18 cellular contexts compared by ENCODE assay signal in the genomic region with DNA sequence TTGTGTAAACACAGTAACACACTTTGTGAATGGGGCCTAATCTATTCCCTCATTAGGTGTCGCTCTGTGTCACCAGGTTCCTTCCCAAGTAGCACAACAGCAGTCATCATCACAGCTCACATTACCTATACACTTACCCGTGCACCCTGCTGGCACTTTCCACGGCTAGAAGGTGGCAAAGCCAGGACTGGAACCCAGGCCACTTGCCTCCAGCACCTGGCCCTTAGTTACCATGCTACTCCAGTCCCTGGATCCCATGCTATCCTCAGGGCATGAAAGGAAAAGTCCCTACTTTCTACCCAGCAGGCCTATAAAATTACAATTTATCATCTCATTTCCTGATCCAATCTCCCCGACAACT. TPM values are rescaled to one million over a fixed set of nuclear protein-coding genes. Genes with fewer than 3 reads are reported as not detected.
DNase-seq lines count a peak whose midpoint lies in the region; ATAC-seq and TF ChIP-seq lines count a peak whose summit lies in the region.
"Had no signal": no experiment of that assay in that cellular context is flagged by ENCODE, and none has a peak within 500 bp of the region (broad histone marks: within the 10 kb centered on the region; RNA-seq: fewer than 3 reads in every experiment).

No MANE protein-coding gene starts in this region.

- H3K4me3 ChIP-seq in BLaER1: no peak overlapping the region
- no peak overlapping the region for H3K4me3 ChIP-seq in mucosa of descending colon
- H3K4me3 ChIP-seq: dorsolateral prefrontal cortex had no signal

- TF ChIP-seq CTCF in WTC11 (IDR thresholded peaks at IDR 0.05): no peak
- TF ChIP-seq CTCF in mucosa of descending colon (IDR thresholded peaks at IDR 0.05): no peak

- peaks cover 90% of the 10 kb centered on the region for H4K20me1 ChIP-seq in BLaER1

- H3K27ac ChIP-seq in BLaER1: 0 out of 2 replicates have a peak overlapping the region, but pooled peaks have one; percentile 22
- H3K27ac ChIP-seq: neutrophil had no signal

- H3K4me1 ChIP-seq in BLaER1 (peaks cover 44% of the 10 kb centered on the region), mucosa of descending colon (ENCODE audit: low read depth) (peaks cover 46% of the 10 kb centered on the region)

- ATAC-seq in WTC11 (peak; percentile 48; the same call in 1 of the 2 replicates), mucosa of descending colon (peak; percentile 73)
- ATAC-seq: activated T-cell treated with anti-CD3 and anti-CD28 coated beads, Interleukin-2, amount 50 U/mL, for 4 hours; stimulated activated naive CD8-positive, alpha-beta T cell treated with anti-CD3 and anti-CD28 coated beads, Interleukin-15, amount 100 ng/mL, for 72 hours had no signal

- no peaks in the 10 kb centered on the region for H3K27me3 Mint-ChIP-seq in WTC11 (ENCODE audit: low read depth)
- no peaks in the 10 kb centered on the region for H3K27me3 Mint-ChIP-seq in activated naive CD4-positive, alpha-beta T cell treated with anti-CD3 and anti-CD28 coated beads for 36 hours (ENCODE audit: low read depth)
- H3K27me3 Mint-ChIP-seq: stimulated activated naive CD8-positive, alpha-beta T cell treated with anti-CD3 and anti-CD28 coated beads, Interleukin-15, amount 100 ng/mL, for 72 hours had no signal

- H3K36me3 Mint-ChIP-seq in WTC11: peaks cover under 1% of the 10 kb centered on the region; the same call in 1 of the 2 replicates
- H3K36me3 Mint-ChIP-seq in activated naive CD4-positive, alpha-beta T cell treated with anti-CD3 and anti-CD28 coated beads for 36 hours (ENCODE audit: low read depth): no peaks in the 10 kb centered on the region

- CTCF ChIA-PET in HEK293T (lab: Yijun Ruan, JAX): no interaction called here
- CTCF ChIA-PET in WTC11 (lab: Charles Lee): no interaction called here
- CTCF ChIA-PET in activated naive CD4-positive, alpha-beta T cell treated with anti-CD3 and anti-CD28 coated beads for 36 hours (lab: Charles Lee): no interaction called here

- POLR2A ChIA-PET in HEK293T (lab: Yijun Ruan, JAX): no interaction called here
- POLR2A ChIA-PET in WTC11 (lab: Charles Lee): no interaction called here

- H3K27ac Mint-ChIP-seq in WTC11: peak overlapping the region; percentile 76
- H3K27ac Mint-ChIP-seq in activated naive CD4-positive, alpha-beta T cell treated with anti-CD3 and anti-CD28 coated beads for 36 hours: no peak overlapping the region

- H3K36me3 ChIP-seq in BLaER1: peaks cover 12% of the 10 kb centered on the region; the same call in 1 of the 2 replicates
- H3K36me3 ChIP-seq in mucosa of descending colon (ENCODE audit: low read depth): no peaks in the 10 kb centered on the region
- H3K36me3 ChIP-seq: neutrophil had no signal

- no peaks in the 10 kb centered on the region for H3K27me3 ChIP-seq in BLaER1
- H3K27me3 ChIP-seq: dorsolateral prefrontal cortex, neutrophil had no signal

- no peak overlapping the region for H3K4me3 Mint-ChIP-seq in WTC11
- H3K4me3 Mint-ChIP-seq in activated naive CD4-positive, alpha-beta T cell treated with anti-CD3 and anti-CD28 coated beads for 36 hours: no peak overlapping the region
- H3K4me3 Mint-ChIP-seq: activated T-cell treated with anti-CD3 and anti-CD28 coated beads, Interleukin-2, amount 50 U/mL, for 4 hours; stimulated activated naive CD8-positive, alpha-beta T cell treated with anti-CD3 and anti-CD28 coated beads, Interleukin-15, amount 100 ng/mL, for 72 hours had no signal

- no peak overlapping the region for H3K9ac ChIP-seq in BLaER1

- peaks cover 24% of the 10 kb centered on the region for H3K4me1 Mint-ChIP-seq in WTC11
- H3K4me1 Mint-ChIP-seq in activated naive CD4-positive, alpha-beta T cell treated with anti-CD3 and anti-CD28 coated beads for 36 hours (ENCODE audit: low read depth): peaks cover 39% of the 10 kb centered on the region

- peaks cover under 1% of the 10 kb centered on the region; the same call in 1 of the 2 replicates for H3K9me3 Mint-ChIP-seq in WTC11
- no peaks in the 10 kb centered on the region for H3K9me3 Mint-ChIP-seq in activated naive CD4-positive, alpha-beta T cell treated with anti-CD3 and anti-CD28 coated beads for 36 hours
- H3K9me3 Mint-ChIP-seq: activated T-cell treated with anti-CD3 and anti-CD28 coated beads, Interleukin-2, amount 50 U/mL, for 4 hours; stimulated activated naive CD8-positive, alpha-beta T cell treated with anti-CD3 and anti-CD28 coated beads, Interleukin-15, amount 100 ng/mL, for 72 hours had no signal

- H3K9me3 ChIP-seq in BLaER1 (no peaks in the 10 kb centered on the region), mucosa of descending colon (no peaks in the 10 kb centered on the region)
- H3K9me3 ChIP-seq: neutrophil had no signal

- peak; percentile 12 for DNase-seq in HEK293T (ENCODE audit: extremely low spot score)
- DNase-seq in WTC11 (ENCODE audit: low spot score): no peak
- no peak for DNase-seq in mucosa of descending colon
- no peak for DNase-seq in activated naive CD4-positive, alpha-beta T cell treated with anti-CD3 and anti-CD28 coated beads for 36 hours
- DNase-seq in stimulated activated CD4-positive, alpha-beta T cell treated with anti-CD3 and anti-CD28 coated beads, Interleukin-2, amount 100 ng/mL, for 24 hours: no peak
- DNase-seq in activated naive CD4-positive, alpha-beta T cell (lab: John Stamatoyannopoulos, UW): no peak
- DNase-seq in NCI-H446 treated with DMSO at 0.1 percent for 48 hours (lab: John Stamatoyannopoulos, UW): no peak
- DNase-seq: activated CD4-positive, alpha-beta T cell treated with anti-CD3 and anti-CD28 coated beads, Interleukin-2, amount 50 U/mL, for 1 hour; activated T-cell treated with anti-CD3 and anti-CD28 coated beads, Interleukin-2, amount 50 U/mL, for 4 hours; amygdala; dorsolateral prefrontal cortex; mammary epithelial cell; NCI-H524; SHP77; stimulated activated naive CD8-positive, alpha-beta T cell treated with anti-CD3 and anti-CD28 coated beads, Interleukin-15, amount 100 ng/mL, for 72 hours; T1000 had no signal

- intact Hi-C loops in mucosa of descending colon (cut with DNase I, micrococcal nuclease): no loop called here
- intact Hi-C loops in activated naive CD4-positive, alpha-beta T cell treated with anti-CD3 and anti-CD28 coated beads for 36 hours (cut with micrococcal nuclease): no loop called here

- H3K4me2 ChIP-seq in BLaER1: no peak overlapping the region

TF ChIP-seq in HEK293T, 16 proteins besides CTCF, POLR2A, EP300 and RAD21:
- TF ChIP-seq HDGF (IDR thresholded peaks at IDR 0.05; ENCODE audit: borderline replicate concordance) (no peak), TARDBP (IDR thresholded peaks at IDR 0.05) (no peak), NFRKB (IDR thresholded peaks at IDR 0.05) (no peak), FOXA1 (IDR thresholded peaks at IDR 0.05) (no peak), FOXK2 (IDR thresholded peaks at IDR 0.05) (no peak), L3MBTL2 (conservative IDR thresholded peaks at IDR 0.05) (no peak), ELF4 (IDR thresholded peaks at IDR 0.05) (no peak), SP1 (IDR thresholded peaks at IDR 0.05) (no peak), ARNT (IDR thresholded peaks at IDR 0.05) (no peak), LEF1 (IDR thresholded peaks at IDR 0.05; ENCODE audit: borderline replicate concordance) (no peak), FOXM1 (IDR thresholded peaks at IDR 0.05; ENCODE audit: borderline replicate concordance) (no peak), BHLHE40 (IDR thresholded peaks at IDR 0.05; ENCODE audit: borderline replicate concordance) (no peak), ZNF384 (IDR thresholded peaks at IDR 0.05) (no peak), CTBP1 (IDR thresholded peaks at IDR 0.05; ENCODE audit: borderline replicate concordance) (no peak), SUZ12 (IDR thresholded peaks at IDR 0.05) (no peak)
- TF ChIP-seq, protein P1, sequence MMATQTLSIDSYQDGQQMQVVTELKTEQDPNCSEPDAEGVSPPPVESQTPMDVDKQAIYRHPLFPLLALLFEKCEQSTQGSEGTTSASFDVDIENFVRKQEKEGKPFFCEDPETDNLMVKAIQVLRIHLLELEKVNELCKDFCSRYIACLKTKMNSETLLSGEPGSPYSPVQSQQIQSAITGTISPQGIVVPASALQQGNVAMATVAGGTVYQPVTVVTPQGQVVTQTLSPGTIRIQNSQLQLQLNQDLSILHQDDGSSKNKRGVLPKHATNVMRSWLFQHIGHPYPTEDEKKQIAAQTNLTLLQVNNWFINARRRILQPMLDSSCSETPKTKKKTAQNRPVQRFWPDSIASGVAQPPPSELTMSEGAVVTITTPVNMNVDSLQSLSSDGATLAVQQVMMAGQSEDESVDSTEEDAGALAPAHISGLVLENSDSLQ (IDR thresholded peaks at IDR 0.05): no peak

TF ChIP-seq in WTC11, 78 proteins besides CTCF, POLR2A, EP300 and RAD21 (continues in another document):
- TF ChIP-seq ZNF396 (CRISPR knock-in tag; IDR thresholded peaks at IDR 0.05; ENCODE audit: borderline replicate concordance) (no peak), ZNF232 (CRISPR knock-in tag; IDR thresholded peaks at IDR 0.05) (no peak), TCF7 (CRISPR knock-in tag; IDR thresholded peaks at IDR 0.05; ENCODE audit: low read depth) (no peak), GABPB1 (CRISPR knock-in tag; IDR thresholded peaks at IDR 0.05) (no peak)
- TF ChIP-seq, protein P2, sequence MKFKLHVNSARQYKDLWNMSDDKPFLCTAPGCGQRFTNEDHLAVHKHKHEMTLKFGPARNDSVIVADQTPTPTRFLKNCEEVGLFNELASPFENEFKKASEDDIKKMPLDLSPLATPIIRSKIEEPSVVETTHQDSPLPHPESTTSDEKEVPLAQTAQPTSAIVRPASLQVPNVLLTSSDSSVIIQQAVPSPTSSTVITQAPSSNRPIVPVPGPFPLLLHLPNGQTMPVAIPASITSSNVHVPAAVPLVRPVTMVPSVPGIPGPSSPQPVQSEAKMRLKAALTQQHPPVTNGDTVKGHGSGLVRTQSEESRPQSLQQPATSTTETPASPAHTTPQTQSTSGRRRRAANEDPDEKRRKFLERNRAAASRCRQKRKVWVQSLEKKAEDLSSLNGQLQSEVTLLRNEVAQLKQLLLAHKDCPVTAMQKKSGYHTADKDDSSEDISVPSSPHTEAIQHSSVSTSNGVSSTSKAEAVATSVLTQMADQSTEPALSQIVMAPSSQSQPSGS (CRISPR knock-in tag; IDR thresholded peaks at IDR 0.05; ENCODE audit: borderline replicate concordance, low read depth): no peak

RNA-seq across cellular contexts. Expression of a gene that starts 18.4 kb away (rescaled TPM):
- total RNA-seq in WTC11 (2021) (22.1 to 23.2 TPM (median 22.4 TPM) in 3 replicates), mucosa of descending colon (10 to 100 TPM; 28.4 to 36.0 (median 31.2) TPM)
- total RNA-seq in activated naive CD4-positive, alpha-beta T cell treated with anti-CD3 and anti-CD28 coated beads for 36 hours: 10 to 100 TPM; 10.1 to 11.1 TPM
